1 cellular context compared by ENCODE assay signal in genomic region chr15:60006808-60007346, GRCh38.
TF ChIP-seq lines count a peak whose summit lies in the region.

No MANE protein-coding gene starts in this region.

TF ChIP-seq in liver, 16 proteins besides CTCF, POLR2A, EP300 and RAD21 (continued from another document):
- TF ChIP-seq REST (IDR thresholded peaks at IDR 0.05): no peak
- TF ChIP-seq ATF3 (IDR thresholded peaks at IDR 0.05): no peak
